ENCODE assay signal across 8 cellular contexts in genomic region chr22:50532353-50532700, GRCh38. TPM values are rescaled to one million over a fixed set of nuclear protein-coding genes. Genes with fewer than 3 reads are reported as not detected.
DNase-seq lines count a peak whose midpoint lies in the region; ATAC-seq and TF ChIP-seq lines count a peak whose summit lies in the region.

No MANE protein-coding gene starts in this region.

- peak overlapping the region; percentile 60 to 76 (median 68) for H3K4me3 ChIP-seq in Peyer's patch

- H3K9me3 ChIP-seq in ES-I3 (ENCODE audit: control insufficient read depth, insufficient read depth, low read length) (no peaks in the 10 kb centered on the region), Peyer's patch (no peaks in the 10 kb centered on the region)

- H3K4me1 ChIP-seq in ES-I3 (ENCODE audit: insufficient read depth, low read length) (no peaks in the 10 kb centered on the region), Peyer's patch (peaks cover 0 to 34% (median 8%) of the 10 kb centered on the region in 4 donors)

- peaks cover 9% of the 10 kb centered on the region for H3K4me1 Mint-ChIP-seq in osteocyte (ENCODE audit: unreplicated experiment)

- no peak overlapping the region for H3K27ac Mint-ChIP-seq in osteocyte (ENCODE audit: unreplicated experiment)

- TF ChIP-seq CTCF in Peyer's patch (IDR thresholded peaks at IDR 0.05) (no peak), osteocyte (IDR thresholded peaks at IDR 0.05) (no peak)

- peak overlapping the region; percentile 66; the same call in 1 of the 2 replicates for H3K9ac ChIP-seq in ES-I3 (ENCODE audit: low read depth, low read length)

- H3K9me3 Mint-ChIP-seq in osteocyte (ENCODE audit: unreplicated experiment), result no peaks in the 10 kb centered on the region

- DNase-seq in Peyer's patch (no peak), epithelial cell of prostate (ENCODE audit: low read depth, low spot score) (no peak), osteocyte (ENCODE audit: extremely low spot score, unreplicated experiment) (no peak), GOT3 (lab: John Stamatoyannopoulos, UW) (no peak), D341Med (ENCODE audit: low spot score) (no peak), cerebellar nuclear complex (lab: John Stamatoyannopoulos, UW) (no peak)

- H3K36me3 ChIP-seq in ES-I3 (ENCODE audit: insufficient read depth, low read length), result no peaks in the 10 kb centered on the region
- H3K36me3 ChIP-seq in Peyer's patch, result no peaks in the 10 kb centered on the region

- peak overlapping the region; percentile 97 to 100 (median 98) for H3K27ac ChIP-seq in Peyer's patch
- H3K27ac ChIP-seq in epithelial cell of prostate, result peak overlapping the region; percentile 94

- peaks cover 17% of the 10 kb centered on the region for H3K27me3 Mint-ChIP-seq in osteocyte (ENCODE audit: unreplicated experiment)

- H3K4me3 Mint-ChIP-seq in osteocyte (ENCODE audit: unreplicated experiment), result peak overlapping the region; percentile 71

- no peak for ATAC-seq in HG03565 (IDR thresholded peaks at IDR 0.05; ENCODE audit: unreplicated experiment)

- no peaks in the 10 kb centered on the region for H3K36me3 Mint-ChIP-seq in osteocyte (ENCODE audit: unreplicated experiment)

- no peaks in the 10 kb centered on the region for H3K27me3 ChIP-seq in Peyer's patch

- TF ChIP-seq POLR2A in Peyer's patch (IDR thresholded peaks at IDR 0.05), result no peak

RNA-seq across cellular contexts. Expression of gene TYMP, which starts 2.5 kb away (rescaled TPM):
- total RNA-seq in Peyer's patch, result 10 to 100 TPM; 53.5 to 93.9 (median 88.3) TPM
- total RNA-seq in osteocyte, result 9.0 and 10.8 TPM in 2 replicates

RNA-seq across cellular contexts. Expression of gene SCO2, which starts 6.9 kb away (rescaled TPM):
- 1 to 10 TPM in 3 of 4 donors, not detected in 1; 1.2 to 6.3 (median 4.5) TPM for total RNA-seq in Peyer's patch
- total RNA-seq in osteocyte, result 2.8 TPM in 1 of 2 replicates, not detected in the other

RNA-seq across cellular contexts. Expression of gene KLHDC7B, which starts 13.4 kb away (rescaled TPM):
- 1 to 10 TPM in 1 of 4 donors, not detected in 3; 1.1 TPM for total RNA-seq in Peyer's patch
- 0.21 TPM in 1 of 2 replicates, not detected in the other for total RNA-seq in osteocyte

RNA-seq across cellular contexts. Expression of gene NCAPH2, which starts 24.3 kb away (rescaled TPM):
- total RNA-seq in Peyer's patch (10 to 100 TPM; 34.0 to 85.8 (median 41.2) TPM), osteocyte (46.3 and 47.0 TPM in 2 replicates)

RNA-seq across cellular contexts. Expression of gene LMF2, which starts 24.8 kb away (rescaled TPM):
- total RNA-seq in Peyer's patch (10 to 100 TPM; 68.5 to 94.9 (median 83.3) TPM), osteocyte (107 and 108 TPM in 2 replicates)
